In the genomic region with DNA sequence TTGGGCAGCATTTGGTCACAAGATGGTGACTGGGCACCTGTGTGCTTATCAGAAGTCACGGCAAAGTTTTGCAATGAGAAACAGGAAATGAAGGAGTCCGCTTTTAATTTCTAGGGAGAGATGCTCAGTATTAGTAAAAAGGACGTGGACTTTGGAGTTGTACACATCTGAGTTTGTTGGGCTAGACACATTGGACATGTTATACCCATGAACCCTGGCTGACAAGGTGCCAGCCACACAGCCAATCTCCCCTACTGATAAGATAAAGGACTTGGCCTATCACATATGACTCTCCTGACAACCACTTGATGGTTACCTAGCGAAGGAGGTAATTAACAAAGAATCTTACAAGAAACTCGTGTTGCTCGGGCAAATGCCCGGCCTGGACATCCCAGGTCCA, we compare ENCODE assay signal across 2 cellular contexts.
A peak's percentile ranks its signal among the peaks of the same experiment; 100 is the strongest.
TF ChIP-seq lines count a peak whose summit lies in the region.

No MANE protein-coding gene starts in this region.

TF ChIP-seq in liver, 16 proteins besides CTCF, POLR2A, EP300 and RAD21 (continued from another document):
- TF ChIP-seq HNF4A (conservative IDR thresholded peaks at IDR 0.05) (peak; percentile 43 to 74), HNF4G (IDR thresholded peaks at IDR 0.05) (no peak), SP1 (IDR thresholded peaks at IDR 0.05) (peak; percentile 40)

TF ChIP-seq in HepG2, 621 proteins besides CTCF, POLR2A, EP300 and RAD21 (continued from another document):
- TF ChIP-seq, protein P1, sequence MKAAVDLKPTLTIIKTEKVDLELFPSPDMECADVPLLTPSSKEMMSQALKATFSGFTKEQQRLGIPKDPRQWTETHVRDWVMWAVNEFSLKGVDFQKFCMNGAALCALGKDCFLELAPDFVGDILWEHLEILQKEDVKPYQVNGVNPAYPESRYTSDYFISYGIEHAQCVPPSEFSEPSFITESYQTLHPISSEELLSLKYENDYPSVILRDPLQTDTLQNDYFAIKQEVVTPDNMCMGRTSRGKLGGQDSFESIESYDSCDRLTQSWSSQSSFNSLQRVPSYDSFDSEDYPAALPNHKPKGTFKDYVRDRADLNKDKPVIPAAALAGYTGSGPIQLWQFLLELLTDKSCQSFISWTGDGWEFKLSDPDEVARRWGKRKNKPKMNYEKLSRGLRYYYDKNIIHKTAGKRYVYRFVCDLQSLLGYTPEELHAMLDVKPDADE (CRISPR knock-in tag; IDR thresholded peaks at IDR 0.05): no peak
- no peak for TF ChIP-seq CC2D1A (CRISPR knock-in tag; IDR thresholded peaks at IDR 0.05)
- no peak for TF ChIP-seq ZNF121 (CRISPR knock-in tag; IDR thresholded peaks at IDR 0.05)
- TF ChIP-seq HNF4A (CRISPR knock-in tag; IDR thresholded peaks at IDR 0.05): no peak
- no peak for TF ChIP-seq U2AF1 (optimal IDR thresholded peaks at IDR 0.05; ENCODE audit: low read depth, low read length)
- TF ChIP-seq, protein P2, sequence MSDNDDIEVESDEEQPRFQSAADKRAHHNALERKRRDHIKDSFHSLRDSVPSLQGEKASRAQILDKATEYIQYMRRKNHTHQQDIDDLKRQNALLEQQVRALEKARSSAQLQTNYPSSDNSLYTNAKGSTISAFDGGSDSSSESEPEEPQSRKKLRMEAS (IDR thresholded peaks at IDR 0.05): no peak
- TF ChIP-seq ZBTB38 (CRISPR knock-in tag; IDR thresholded peaks at IDR 0.05): no peak
- no peak for TF ChIP-seq ATF1 (CRISPR knock-in tag; IDR thresholded peaks at IDR 0.05)
- TF ChIP-seq, protein P3, sequence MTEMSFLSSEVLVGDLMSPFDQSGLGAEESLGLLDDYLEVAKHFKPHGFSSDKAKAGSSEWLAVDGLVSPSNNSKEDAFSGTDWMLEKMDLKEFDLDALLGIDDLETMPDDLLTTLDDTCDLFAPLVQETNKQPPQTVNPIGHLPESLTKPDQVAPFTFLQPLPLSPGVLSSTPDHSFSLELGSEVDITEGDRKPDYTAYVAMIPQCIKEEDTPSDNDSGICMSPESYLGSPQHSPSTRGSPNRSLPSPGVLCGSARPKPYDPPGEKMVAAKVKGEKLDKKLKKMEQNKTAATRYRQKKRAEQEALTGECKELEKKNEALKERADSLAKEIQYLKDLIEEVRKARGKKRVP (CRISPR knock-in tag; IDR thresholded peaks at IDR 0.05): no peak
- TF ChIP-seq ZNF30 (CRISPR knock-in tag; IDR thresholded peaks at IDR 0.05): no peak
- TF ChIP-seq SRSF1 (optimal IDR thresholded peaks at IDR 0.05; ENCODE audit: low read depth, low read length): no peak
- no peak for TF ChIP-seq IRF2 (CRISPR knock-in tag; IDR thresholded peaks at IDR 0.05)
- TF ChIP-seq ZNF839 (CRISPR knock-in tag; IDR thresholded peaks at IDR 0.05; ENCODE audit: borderline replicate concordance): no peak
- TF ChIP-seq ZNF672 (CRISPR knock-in tag; IDR thresholded peaks at IDR 0.05): no peak
- no peak for TF ChIP-seq ARNTL (CRISPR knock-in tag; IDR thresholded peaks at IDR 0.05)
- no peak for TF ChIP-seq ZBTB21 (CRISPR knock-in tag; IDR thresholded peaks at IDR 0.05)
- no peak for TF ChIP-seq ZFX (CRISPR knock-in tag; IDR thresholded peaks at IDR 0.05; ENCODE audit: low read depth)
- TF ChIP-seq, protein P4, sequence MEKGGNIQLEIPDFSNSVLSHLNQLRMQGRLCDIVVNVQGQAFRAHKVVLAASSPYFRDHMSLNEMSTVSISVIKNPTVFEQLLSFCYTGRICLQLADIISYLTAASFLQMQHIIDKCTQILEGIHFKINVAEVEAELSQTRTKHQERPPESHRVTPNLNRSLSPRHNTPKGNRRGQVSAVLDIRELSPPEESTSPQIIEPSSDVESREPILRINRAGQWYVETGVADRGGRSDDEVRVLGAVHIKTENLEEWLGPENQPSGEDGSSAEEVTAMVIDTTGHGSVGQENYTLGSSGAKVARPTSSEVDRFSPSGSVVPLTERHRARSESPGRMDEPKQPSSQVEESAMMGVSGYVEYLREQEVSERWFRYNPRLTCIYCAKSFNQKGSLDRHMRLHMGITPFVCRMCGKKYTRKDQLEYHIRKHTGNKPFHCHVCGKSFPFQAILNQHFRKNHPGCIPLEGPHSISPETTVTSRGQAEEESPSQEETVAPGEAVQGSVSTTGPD (CRISPR knock-in tag; IDR thresholded peaks at IDR 0.05): no peak
